Comparison of ENCODE assay signal across 9 cellular contexts in the genomic region with DNA sequence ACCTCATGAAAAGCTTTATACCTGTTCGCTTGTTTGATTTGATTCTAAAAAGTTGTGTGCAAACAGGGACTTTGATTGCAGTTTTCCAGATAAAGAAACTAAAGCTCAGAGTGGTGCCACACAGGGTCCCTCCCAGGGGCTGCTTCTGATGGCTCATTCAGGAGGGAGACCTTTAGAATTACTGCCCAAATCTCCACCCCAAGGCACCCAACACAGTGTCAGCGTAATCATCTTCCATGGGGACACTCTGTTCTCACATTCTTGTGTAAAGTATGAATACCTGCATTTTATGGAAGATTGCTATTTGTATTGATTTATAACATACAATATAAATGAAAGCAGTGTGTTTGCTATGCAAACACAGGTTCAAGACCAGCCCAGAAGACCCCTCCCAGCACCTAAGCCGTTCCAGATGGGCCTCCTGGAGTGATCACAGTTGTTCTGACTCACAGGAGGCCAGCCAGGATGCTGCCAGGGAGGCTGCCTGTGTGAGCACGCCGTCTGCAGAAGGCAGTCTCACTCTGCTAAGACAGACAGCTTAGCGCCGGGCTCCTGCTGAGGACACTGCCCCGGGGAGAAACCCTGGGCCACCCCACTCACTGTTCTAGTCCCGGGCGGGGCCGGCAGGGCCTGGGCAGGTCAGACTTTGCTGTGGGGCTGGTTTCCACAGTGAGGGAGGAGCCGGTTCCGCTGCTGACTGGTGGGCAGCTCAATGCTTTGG.
DNase-seq lines count a peak whose midpoint lies in the region; ATAC-seq and TF ChIP-seq lines count a peak whose summit lies in the region.
"Had no signal": no experiment of that assay in that cellular context is flagged by ENCODE, and none has a peak within 500 bp of the region (broad histone marks: within the 10 kb centered on the region; RNA-seq: fewer than 3 reads in every experiment).

No MANE protein-coding gene starts in this region.

- H3K9me3 ChIP-seq in A673 (ENCODE audit: low read depth, low read length, poor library complexity, severe bottlenecking) (no peaks in the 10 kb centered on the region), lower lobe of right lung (no peaks in the 10 kb centered on the region)

- H3K36me3 Mint-ChIP-seq in activated CD4-positive, alpha-beta memory T cell treated with anti-CD3 and anti-CD28 coated beads, Interleukin-2, amount 10 ng/mL, durations not matched to agents 7 days and 5 days (ENCODE audit: low read depth): no peaks in the 10 kb centered on the region
- H3K36me3 Mint-ChIP-seq: activated naive CD4-positive, alpha-beta T cell treated with anti-CD3 and anti-CD28 coated beads, Interleukin-2, amount 50 U/mL, for 24 hours had no signal

- H3K27ac ChIP-seq in A673 (ENCODE audit: low read depth, low read length, poor library complexity, severe bottlenecking) (peak overlapping the region; percentile 16), lower lobe of right lung (peak overlapping the region; percentile 51), caudate nucleus (ENCODE audit: low read depth, low read length) (no peak overlapping the region)

- intact Hi-C loops in A673 (cut with micrococcal nuclease; ENCODE audit: unreplicated experiment): loop anchor here (5.0 to 10.0 kb wide), 2 partner anchors 184 to 233 kb away; partner anchors contain the start of gene FAM43A
- intact Hi-C loops in lower lobe of right lung (cut with DNase I): no loop called here

- H3K4me3 Mint-ChIP-seq in activated CD4-positive, alpha-beta memory T cell treated with anti-CD3 and anti-CD28 coated beads, Interleukin-2, amount 10 ng/mL, durations not matched to agents 7 days and 5 days: no peak overlapping the region
- H3K4me3 Mint-ChIP-seq: activated naive CD4-positive, alpha-beta T cell treated with anti-CD3 and anti-CD28 coated beads, Interleukin-2, amount 50 U/mL, for 24 hours had no signal

- no peaks in the 10 kb centered on the region for H3K9me3 Mint-ChIP-seq in activated CD4-positive, alpha-beta memory T cell treated with anti-CD3 and anti-CD28 coated beads, Interleukin-2, amount 10 ng/mL, durations not matched to agents 7 days and 5 days
- H3K9me3 Mint-ChIP-seq: activated naive CD4-positive, alpha-beta T cell treated with anti-CD3 and anti-CD28 coated beads, Interleukin-2, amount 50 U/mL, for 24 hours had no signal

- no peak overlapping the region for H3K4me3 ChIP-seq in A673 (ENCODE audit: low read depth, low read length, poor library complexity, severe bottlenecking)
- no peak overlapping the region for H3K4me3 ChIP-seq in lower lobe of right lung

- peaks cover 17% of the 10 kb centered on the region for H3K27me3 Mint-ChIP-seq in activated CD4-positive, alpha-beta memory T cell treated with anti-CD3 and anti-CD28 coated beads, Interleukin-2, amount 10 ng/mL, durations not matched to agents 7 days and 5 days

- H3K27me3 ChIP-seq in A673 (replicated peaks; ENCODE audit: insufficient read depth, low read depth, low read length, poor library complexity) (no peaks in the 10 kb centered on the region), lower lobe of right lung (ENCODE audit: low read depth) (no peaks in the 10 kb centered on the region)

- H3K4me1 Mint-ChIP-seq in activated CD4-positive, alpha-beta memory T cell treated with anti-CD3 and anti-CD28 coated beads, Interleukin-2, amount 10 ng/mL, durations not matched to agents 7 days and 5 days: no peaks in the 10 kb centered on the region
- H3K4me1 Mint-ChIP-seq: activated naive CD4-positive, alpha-beta T cell treated with anti-CD3 and anti-CD28 coated beads, Interleukin-2, amount 50 U/mL, for 24 hours had no signal

- POLR2A ChIA-PET in A673 (lab: Charles Lee; ENCODE audit: low non-redundant PET): interaction anchor here (0.6 to 1.0 kb wide), 2 partner anchors 75 to 184 kb away, joined by 3 to 4 read pairs; no protein-coding TSS in a partner anchor
- POLR2A ChIA-PET in activated CD4-positive, alpha-beta memory T cell treated with anti-CD3 and anti-CD28 coated beads, Interleukin-2, amount 10 ng/mL, durations not matched to agents 7 days and 5 days (lab: Charles Lee): no interaction called here

- H3K4me1 ChIP-seq in A673 (ENCODE audit: insufficient read depth, low read length, poor library complexity, severe bottlenecking) (peaks cover 33% of the 10 kb centered on the region), lower lobe of right lung (peaks cover 33% of the 10 kb centered on the region)

- H3K36me3 ChIP-seq in A673 (ENCODE audit: insufficient read depth, low read length, poor library complexity, severe bottlenecking) (no peaks in the 10 kb centered on the region), lower lobe of right lung (no peaks in the 10 kb centered on the region)

- CTCF ChIA-PET in A673 (lab: Charles Lee): no interaction called here
- CTCF ChIA-PET in activated CD4-positive, alpha-beta memory T cell treated with anti-CD3 and anti-CD28 coated beads, Interleukin-2, amount 10 ng/mL, durations not matched to agents 7 days and 5 days (lab: Charles Lee): interaction anchor here (0.8 kb wide), 1 partner anchor 200 kb away, joined by 4 read pairs; no protein-coding TSS in a partner anchor

- in situ Hi-C loops in T47D (cut with HindIII; ENCODE audit: low pct_unique_long_range_greater_than_20kb, low sequenced_read_pairs): no loop called here

- DNase-seq in A673 (ENCODE audit: low spot score) (peak; percentile 94), NCI-H2081 treated with DMSO at 0.1 percent for 48 hours (lab: John Stamatoyannopoulos, UW) (peak; percentile 77), T47D (ENCODE audit: low read depth in 1 of 2, low spot score in 1 of 2) (peak; percentile 51 to 79), lower lobe of right lung (peak; percentile 61), caudate nucleus (lab: John Stamatoyannopoulos, UW) (no peak), GM19238 (ENCODE audit: insufficient read length, low spot score) (no peak)
- DNase-seq in activated CD4-positive, alpha-beta memory T cell treated with anti-CD3 and anti-CD28 coated beads, Interleukin-2, amount 10 ng/mL, durations not matched to agents 7 days and 5 days: no peak

- H3K27ac Mint-ChIP-seq in activated CD4-positive, alpha-beta memory T cell treated with anti-CD3 and anti-CD28 coated beads, Interleukin-2, amount 10 ng/mL, durations not matched to agents 7 days and 5 days: no peak overlapping the region
- H3K27ac Mint-ChIP-seq: activated naive CD4-positive, alpha-beta T cell treated with anti-CD3 and anti-CD28 coated beads, Interleukin-2, amount 50 U/mL, for 24 hours had no signal

- no TSS peak for BruUV-seq in A673 (replicated peaks; lab: Mats Ljungman, UMichigan)

- ATAC-seq in GM19455 (IDR thresholded peaks at IDR 0.05; ENCODE audit: unreplicated experiment) (peak; percentile 54), lower lobe of right lung (peak; percentile 47 to 71)

- TF ChIP-seq CTCF in A673 (conservative IDR thresholded peaks at IDR 0.05; ENCODE audit: low read depth, low read length) (0 out of 2 replicates have a peak, but pooled peaks have one; percentile 25), lower lobe of right lung (IDR thresholded peaks at IDR 0.05) (no peak)

Comparison
In these comparisons a context has a peak if more than half of its experiments do, and no peak if none do; other contexts are left out.
1. DNase-seq: peak in A673 (single experiment), NCI-H2081 treated with DMSO at 0.1 percent for 48 hours (single experiment), T47D (2 of 2) and lower lobe of right lung (single experiment); none in caudate nucleus (0 of 61), activated CD4-positive, alpha-beta memory T cell treated with anti-CD3 and anti-CD28 coated beads, Interleukin-2, amount 10 ng/mL, durations not matched to agents 7 days and 5 days (single experiment) and GM19238 (single experiment).